Comparison of ENCODE assay signal across 8 cellular contexts in the genomic region with DNA sequence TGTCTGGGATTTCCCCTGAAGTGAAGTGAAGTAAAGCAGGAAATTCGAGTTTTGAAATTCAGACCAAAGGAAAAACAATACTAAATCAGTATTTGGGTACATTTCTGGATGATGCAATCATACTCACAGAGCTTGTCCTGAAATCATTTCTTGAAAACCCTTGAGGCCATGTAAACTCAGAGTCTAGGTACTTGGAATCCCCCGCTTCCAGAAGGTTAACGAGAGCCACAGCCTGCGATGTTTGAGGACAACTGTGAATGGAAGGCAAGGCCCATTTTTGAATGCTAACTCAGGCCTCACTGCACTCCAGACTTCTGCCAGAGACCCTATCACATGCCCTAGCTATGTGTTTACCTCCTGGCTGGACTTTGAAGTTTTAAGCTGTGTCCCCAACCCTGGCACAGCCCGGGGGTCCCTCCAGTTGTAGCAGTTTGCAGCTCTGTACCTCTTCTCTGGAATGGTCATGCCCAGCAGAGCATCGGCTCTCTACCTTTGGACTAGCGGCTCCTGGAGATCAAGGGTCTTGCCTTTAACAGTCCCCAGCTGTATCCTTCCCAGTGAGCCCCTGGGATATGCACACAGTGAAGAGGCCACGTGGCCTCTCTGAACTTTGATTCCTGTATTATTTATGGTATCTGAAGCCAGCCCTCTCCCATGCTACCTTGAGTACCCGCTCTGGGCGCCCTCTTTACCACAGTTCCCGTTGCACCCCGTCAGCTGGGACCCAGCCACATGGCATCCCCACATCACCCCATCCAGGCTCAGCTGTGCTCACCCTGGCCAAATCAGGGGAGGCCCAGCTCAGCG. TPM values are rescaled to one million over a fixed set of nuclear protein-coding genes. Genes with fewer than 3 reads are reported as not detected.
DNase-seq lines count a peak whose midpoint lies in the region; ATAC-seq and TF ChIP-seq lines count a peak whose summit lies in the region.

No MANE protein-coding gene starts in this region.

- no peak for TF ChIP-seq CTCF in BJ (IDR thresholded peaks at IDR 0.05; ENCODE audit: insufficient read depth, low read depth, low read length)

- POLR2A ChIA-PET in BJ (lab: Charles Lee): interaction anchor here (0.5 to 1.3 kb wide), 4 partner anchors 8 to 868 kb away, joined by 3 to 6 read pairs (median 4); no protein-coding TSS in a partner anchor

- peak overlapping the region; percentile 93 for H3K27ac ChIP-seq in muscle layer of colon (ENCODE audit: low read depth, low read length)

- CTCF ChIA-PET in BJ (lab: Yijun Ruan, JAX): interaction anchor here (0.6 to 2.7 kb wide), 9 partner anchors 12 to 135 kb away, joined by 3 to 13 read pairs (median 4); no protein-coding TSS in a partner anchor

- peak; percentile 89 for DNase-seq in BJ (ENCODE audit: low read depth)
- DNase-seq in LoVo (ENCODE audit: low spot score): peak; percentile 29
- peak; percentile 12 for DNase-seq in central memory CD4-positive, alpha-beta T cell
- DNase-seq in T-helper 9 cell: no peak

- no peaks in the 10 kb centered on the region for H3K36me3 ChIP-seq in BJ (ENCODE audit: control insufficient read depth, insufficient read depth, low read length)
- H3K36me3 ChIP-seq in muscle layer of colon (ENCODE audit: insufficient read depth, low read length): no peaks in the 10 kb centered on the region

- no peak for ATAC-seq in HG02623 (IDR thresholded peaks at IDR 0.05; ENCODE audit: unreplicated experiment)
- no peak for ATAC-seq in HG03196 (IDR thresholded peaks at IDR 0.05; ENCODE audit: unreplicated experiment)
- ATAC-seq in GM21529 (IDR thresholded peaks at IDR 0.05; ENCODE audit: unreplicated experiment): no peak

- no peak overlapping the region for H3K4me3 ChIP-seq in BJ (ENCODE audit: low read depth, low read length)
- peak overlapping the region; percentile 4 to 28 for H3K4me3 ChIP-seq in muscle layer of colon (ENCODE audit: low read depth in 1 of 2, low read length in 2 of 2)

- no peaks in the 10 kb centered on the region for H3K27me3 ChIP-seq in BJ (ENCODE audit: control insufficient read depth, insufficient read depth, low read length)
- no peaks in the 10 kb centered on the region for H3K27me3 ChIP-seq in muscle layer of colon (ENCODE audit: control insufficient read depth in 1 of 2, insufficient read depth in 2 of 2, low read length in 2 of 2)

- peak overlapping the region; percentile 54 for H3K9ac ChIP-seq in muscle layer of colon (ENCODE audit: low read length)

- peaks cover 60% of the 10 kb centered on the region for H3K4me1 ChIP-seq in muscle layer of colon (ENCODE audit: insufficient read depth, low read length)

- no peaks in the 10 kb centered on the region for H3K9me3 ChIP-seq in muscle layer of colon (ENCODE audit: low read length)

RNA-seq across cellular contexts. Expression of a gene that starts 5.6 kb away (rescaled TPM):
- 1,472 and 1,806 TPM in 2 replicates for polyA plus RNA-seq in BJ (2011; rRNA removed)
- 725 and 1,367 TPM in 2 replicates for polyA minus RNA-seq in BJ (2011; rRNA and poly(A)+ RNA removed)

RNA-seq across cellular contexts. Expression of a gene that starts 22.8 kb away (rescaled TPM):
- polyA plus RNA-seq in BJ (2011; rRNA removed): 5.1 and 6.4 TPM in 2 replicates
- polyA minus RNA-seq in BJ (2011; rRNA and poly(A)+ RNA removed): 2.9 and 4.6 TPM in 2 replicates

RNA-seq across cellular contexts. Expression of a gene that starts 55.6 kb away (rescaled TPM):
- 9.4 and 15.1 TPM in 2 replicates for polyA plus RNA-seq in BJ (2011; rRNA removed)
- polyA minus RNA-seq in BJ (2011; rRNA and poly(A)+ RNA removed): 7.3 and 9.6 TPM in 2 replicates
